8 cellular contexts compared by ENCODE assay signal in the genomic region with DNA sequence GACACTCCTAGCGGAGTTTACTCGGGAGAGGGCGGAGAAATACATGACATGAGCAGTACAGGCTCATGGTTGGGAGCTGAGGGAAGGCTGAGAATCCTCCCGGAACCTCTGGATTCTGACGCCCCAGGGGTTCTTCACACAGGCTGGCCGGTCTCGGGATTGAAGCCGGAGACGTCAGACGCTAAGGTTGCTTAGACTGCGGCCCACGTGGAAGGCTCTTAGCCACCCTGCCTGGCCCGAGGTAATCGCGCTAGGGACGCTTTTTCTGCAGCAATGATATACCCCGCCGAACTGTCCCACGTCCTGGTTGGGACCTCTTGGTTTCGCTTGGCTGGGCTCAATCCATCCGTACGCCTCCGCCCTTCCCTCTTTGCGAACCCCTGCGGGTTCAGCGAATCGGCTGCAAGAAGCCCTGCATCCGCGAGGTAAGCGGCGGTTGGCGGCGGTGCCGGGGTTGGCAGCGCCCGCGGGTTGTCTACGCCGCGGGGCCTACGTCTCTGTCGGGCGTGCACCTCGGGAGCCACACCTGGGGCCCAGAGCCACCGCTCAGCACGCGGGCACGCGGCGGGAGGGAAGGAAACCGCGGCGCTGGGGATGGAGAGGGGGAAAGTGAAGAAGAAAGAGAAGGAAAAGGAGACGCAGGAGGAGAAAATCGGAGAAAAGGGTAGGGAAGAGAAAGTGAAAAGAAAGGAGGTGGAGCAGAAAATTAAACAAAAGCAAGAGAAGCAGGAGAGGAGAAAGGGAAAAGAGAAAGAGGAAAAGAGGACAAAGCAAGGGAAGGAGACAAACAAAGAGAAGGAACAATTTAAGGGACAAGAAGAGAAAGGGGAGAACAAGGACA. TPM values are rescaled to one million over a fixed set of nuclear protein-coding genes. Genes with fewer than 3 reads are reported as not detected.
DNase-seq lines count a peak whose midpoint lies in the region; ATAC-seq and TF ChIP-seq lines count a peak whose summit lies in the region.

A gene with protein sequence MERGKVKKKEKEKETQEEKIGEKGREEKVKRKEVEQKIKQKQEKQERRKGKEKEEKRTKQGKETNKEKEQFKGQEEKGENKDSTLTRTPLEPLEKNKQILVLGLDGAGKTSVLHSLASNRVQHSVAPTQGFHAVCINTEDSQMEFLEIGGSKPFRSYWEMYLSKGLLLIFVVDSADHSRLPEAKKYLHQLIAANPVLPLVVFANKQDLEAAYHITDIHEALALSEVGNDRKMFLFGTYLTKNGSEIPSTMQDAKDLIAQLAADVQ (plus strand): TSS at position 523 of the 841 bp plus-strand sequence. CDS start 72 bp downstream, at position 595.

- H3K4me3 ChIP-seq in IMR-90 (ENCODE audit: insufficient read depth, low read depth, low read length) (peak within 1 kb of the TSS; percentile 57), dorsolateral prefrontal cortex (peak within 1 kb of the TSS; percentile 44 to 90 (median 65)), lower lobe of right lung (peak within 1 kb of the TSS; percentile 59)

- peak within 1 kb of the TSS; percentile 90 for H3K23ac ChIP-seq in IMR-90 (ENCODE audit: low read depth, low read length)

- no peak for TF ChIP-seq POLR2A in IMR-90 (IDR thresholded peaks at IDR 0.05; ENCODE audit: low read depth, low read length)

- DNase-seq in DMS 273 (lab: John Stamatoyannopoulos, UW; ENCODE audit: unreplicated experiment) (peak; percentile 71), DMS 273 treated with DMSO at 0.1 percent for 48 hours (lab: John Stamatoyannopoulos, UW) (no peak), IMR-90 (peak; percentile 40), dorsolateral prefrontal cortex (peak in 7 of 10 donors; percentile 25 to 68 (median 47)), lower lobe of right lung (peak; percentile 74), NOMO-1 treated with DMSO at 0.1 percent for 48 hours (lab: John Stamatoyannopoulos, UW; ENCODE audit: unreplicated experiment) (no peak)
- DNase-seq in activated CD4-positive, alpha-beta T cell treated with anti-CD3 and anti-CD28 coated beads, Interleukin-2, amount 50 U/mL, for 24 hours (ENCODE audit: low read depth in 1 of 2, low spot score in 1 of 2) = peak; percentile 12 to 45
- peak; percentile 47 for DNase-seq in stimulated activated CD4-positive, alpha-beta T cell treated with anti-CD3 and anti-CD28 coated beads, Interleukin-4, amount 100 ng/mL, for 24 hours

- CTCF ChIA-PET in IMR-90 (lab: Yijun Ruan, JAX) = no interaction called here

- BruUV-seq in IMR-90 (replicated peaks; lab: Mats Ljungman, UMichigan) = no TSS peak

- ATAC-seq in IMR-90 (ENCODE audit: low read depth) (peak; percentile 78), lower lobe of right lung (peak; percentile 93 to 95)

- H2BK15ac ChIP-seq in IMR-90 (ENCODE audit: low read depth, low read length) = no peak within 1 kb of the TSS

- no peak within 1 kb of the TSS for H4K91ac ChIP-seq in IMR-90 (ENCODE audit: insufficient read depth, low read depth, low read length)

- no peak within 1 kb of the TSS; the same call in 1 of the 2 replicates for H3K18ac ChIP-seq in IMR-90 (ENCODE audit: low read depth, low read length)

- H2BK120ac ChIP-seq in IMR-90 (ENCODE audit: low read depth, low read length) = no peak within 1 kb of the TSS

- H3K36me3 ChIP-seq in IMR-90 (ENCODE audit: control insufficient read depth, insufficient read depth, low read length) (peaks cover 8% of the 10 kb centered on the region), lower lobe of right lung (peaks cover 27% of the 10 kb centered on the region)

- H3K27ac ChIP-seq in IMR-90 (ENCODE audit: insufficient read depth, low read length) (no peak within 1 kb of the TSS), dorsolateral prefrontal cortex (peak within 1 kb of the TSS in 20 of 59 donors; percentile 1 to 71 (median 25)), lower lobe of right lung (no peak within 1 kb of the TSS)

- intact Hi-C loops in IMR-90 (cut with micrococcal nuclease) = loop anchor here (1.0 to 2.0 kb wide), 2 partner anchors 295 to 331 kb away; no protein-coding TSS in a partner anchor
- intact Hi-C loops in dorsolateral prefrontal cortex (cut with DNase I) = no loop called here
- intact Hi-C loops in lower lobe of right lung (cut with DNase I) = no loop called here

- TF ChIP-seq CTCF in IMR-90 (conservative IDR thresholded peaks at IDR 0.05; ENCODE audit: low read depth, low read length) = no peak
- TF ChIP-seq CTCF in dorsolateral prefrontal cortex (IDR thresholded peaks at IDR 0.05 in 54 of 56, conservative IDR thresholded peaks at IDR 0.05 in 2 of 56; ENCODE audit: low read depth in 1 of 56, partially characterized antibody in 56 of 56) = no peak
- no peak for TF ChIP-seq CTCF in lower lobe of right lung (IDR thresholded peaks at IDR 0.05)

- no peaks in the 10 kb centered on the region for H3K79me1 ChIP-seq in IMR-90 (ENCODE audit: low read depth in 1 of 2, low read length in 2 of 2)

- H3K14ac ChIP-seq in IMR-90 (replicated peaks; ENCODE audit: low read depth, low read length) = peak within 1 kb of the TSS; percentile 15; the same call in 1 of the 2 replicates

- H2AK9ac ChIP-seq in IMR-90 (replicated peaks; ENCODE audit: low read depth, low read length, poor library complexity) = peak within 1 kb of the TSS; percentile 89

- no peaks in the 10 kb centered on the region for H4K20me1 ChIP-seq in IMR-90 (ENCODE audit: insufficient read depth, low read length)

- H3K56ac ChIP-seq in IMR-90 (ENCODE audit: extremely low read depth, insufficient read depth, low read length) = no peak within 1 kb of the TSS

- H2BK20ac ChIP-seq in IMR-90 (ENCODE audit: low read depth, low read length) = no peak within 1 kb of the TSS

- H3K27me3 ChIP-seq in IMR-90 (ENCODE audit: control insufficient read depth, insufficient read depth, low read length) = no peaks in the 10 kb centered on the region
- H3K27me3 ChIP-seq in dorsolateral prefrontal cortex = no peaks in the 10 kb centered on the region
- H3K27me3 ChIP-seq in lower lobe of right lung (ENCODE audit: low read depth) = no peaks in the 10 kb centered on the region

- H3K9me1 ChIP-seq in IMR-90 (ENCODE audit: insufficient read depth, low read length) = peaks cover 4% of the 10 kb centered on the region; the same call in 1 of the 2 replicates

- peak within 1 kb of the TSS; percentile 92 for H2AFZ ChIP-seq in IMR-90 (replicated peaks; ENCODE audit: low read length, poor library complexity)

- H3K4me1 ChIP-seq in IMR-90 (ENCODE audit: control insufficient read depth, insufficient read depth, low read length) (peaks cover 3% of the 10 kb centered on the region; the same call in 1 of the 2 replicates), lower lobe of right lung (peaks cover 16% of the 10 kb centered on the region)

- TF ChIP-seq RAD21 in IMR-90 (IDR thresholded peaks at IDR 0.05; ENCODE audit: low read length) = no peak

- in situ Hi-C loops in IMR-90 (cut with MboI; ENCODE audit: low sequenced_read_pairs) = no loop called here

- peak within 1 kb of the TSS; percentile 26; the same call in 1 of the 2 replicates for H4K5ac ChIP-seq in IMR-90 (ENCODE audit: low read depth, low read length)

- H4K8ac ChIP-seq in IMR-90 (ENCODE audit: low read depth in 2 of 2, low read length in 2 of 2) = peak within 1 kb of the TSS in 1 of 2 experiments; percentile 50; a peak in 1 of 4 replicates

- H2BK5ac ChIP-seq in IMR-90 (ENCODE audit: low read depth, low read length, poor library complexity, severe bottlenecking) = no peak within 1 kb of the TSS

- H3K9me3 ChIP-seq in IMR-90 (ENCODE audit: control insufficient read depth, insufficient read depth, low read length) = no peaks in the 10 kb centered on the region
- H3K9me3 ChIP-seq in lower lobe of right lung = no peaks in the 10 kb centered on the region

- POLR2A ChIA-PET in IMR-90 (lab: Charles Lee; ENCODE audit: unreplicated experiment) = no interaction called here

- peak within 1 kb of the TSS; percentile 81 for H3K4ac ChIP-seq in IMR-90 (ENCODE audit: low read depth, low read length)

- WGBS in IMR-90 (ENCODE audit: extremely low coverage in 2 of 2, insufficient read length in 1 of 2), 2 experiments = 9% methylated on average over 14 of the region's 55 CpGs; no CpG with 5 or more reads in 1 of the 2 experiments

- peak within 1 kb of the TSS; percentile 45 for H3K9ac ChIP-seq in IMR-90 (ENCODE audit: low read depth, low read length)

- dilution Hi-C loops in IMR-90 (cut with HindIII; ENCODE audit: low sequenced_read_pairs, unreplicated experiment) = no loop called here

- no peak within 1 kb of the TSS for H2AK5ac ChIP-seq in IMR-90 (ENCODE audit: low read depth, low read length)

- H3K4me2 ChIP-seq in IMR-90 (ENCODE audit: low read depth, low read length) = peak within 1 kb of the TSS; percentile 95

TF ChIP-seq in IMR-90, 13 proteins besides CTCF, POLR2A, EP300 and RAD21:
- TF ChIP-seq CHD1 (IDR thresholded peaks at IDR 0.05; ENCODE audit: low read depth, low read length) (no peak), FOS (IDR thresholded peaks at IDR 0.05; ENCODE audit: low read depth, low read length) (no peak), NFE2L2 (IDR thresholded peaks at IDR 0.05; ENCODE audit: low read depth, low read length) (no peak), RFX5 (IDR thresholded peaks at IDR 0.05; ENCODE audit: low read depth, low read length) (no peak), MAFK (IDR thresholded peaks at IDR 0.05; ENCODE audit: low read depth, low read length) (no peak), BHLHE40 (IDR thresholded peaks at IDR 0.05; ENCODE audit: low read depth, low read length) (no peak), RCOR1 (IDR thresholded peaks at IDR 0.05; ENCODE audit: insufficient replicate concordance, low read length) (no peak)
- TF ChIP-seq, protein P1, sequence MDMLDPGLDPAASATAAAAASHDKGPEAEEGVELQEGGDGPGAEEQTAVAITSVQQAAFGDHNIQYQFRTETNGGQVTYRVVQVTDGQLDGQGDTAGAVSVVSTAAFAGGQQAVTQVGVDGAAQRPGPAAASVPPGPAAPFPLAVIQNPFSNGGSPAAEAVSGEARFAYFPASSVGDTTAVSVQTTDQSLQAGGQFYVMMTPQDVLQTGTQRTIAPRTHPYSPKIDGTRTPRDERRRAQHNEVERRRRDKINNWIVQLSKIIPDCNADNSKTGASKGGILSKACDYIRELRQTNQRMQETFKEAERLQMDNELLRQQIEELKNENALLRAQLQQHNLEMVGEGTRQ (IDR thresholded peaks at IDR 0.05; ENCODE audit: low read depth, low read length) = no peak

RNA-seq across cellular contexts. Expression of the gene that starts here (rescaled TPM):
- total RNA-seq in IMR-90 (2012; rRNA removed) (0.18 and 0.28 TPM in 2 replicates), dorsolateral prefrontal cortex (1 to 10 TPM in 80 of 120 experiments, under 1 TPM in 39, not detected in 1; 0.20 to 5.4 (median 1.2) TPM), lower lobe of right lung (not detected)
- polyA plus RNA-seq in IMR-90 (2012; rRNA removed) = 0.49 and 0.51 TPM in 2 replicates
- 0.30 and 0.77 TPM in 2 replicates for polyA plus RNA-seq in IMR-90 (2012; cell fraction: cytosol; rRNA removed)
- 0.03 and 0.44 TPM in 2 replicates for polyA plus RNA-seq in IMR-90 (2012; cell fraction: nucleus; rRNA removed; ENCODE audit: low replicate concordance)

Comparison
In these comparisons a context has a peak if more than half of its experiments do, and no peak if none do; other contexts are left out.
1. DNase-seq: peak in DMS 273 (single experiment), activated CD4-positive, alpha-beta T cell treated with anti-CD3 and anti-CD28 coated beads, Interleukin-2, amount 50 U/mL, for 24 hours (2 of 2), dorsolateral prefrontal cortex (7 of 10) and stimulated activated CD4-positive, alpha-beta T cell treated with anti-CD3 and anti-CD28 coated beads, Interleukin-4, amount 100 ng/mL, for 24 hours (single experiment); none in DMS 273 treated with DMSO at 0.1 percent for 48 hours (single experiment) and NOMO-1 treated with DMSO at 0.1 percent for 48 hours (single experiment).
2. Peak in DNase-seq, ATAC-seq, H3K4me3 ChIP-seq, H3K9ac ChIP-seq and H3K4me2 ChIP-seq in IMR-90; RNA of the gene not detected or under 1 TPM.
3. Peak in DNase-seq, ATAC-seq and H3K4me3 ChIP-seq in lower lobe of right lung; RNA of the gene not detected or under 1 TPM.
4. Peak in every context shown above with its lines, with median percentiles within 50 percentile points of each other: H3K4me3 ChIP-seq.